ENCODE assay signal across 1 cellular context in genomic region chr12:47190271-47190750, GRCh38.
TF ChIP-seq lines count a peak whose summit lies in the region.

No MANE protein-coding gene starts in this region.

TF ChIP-seq in GM12878, 131 proteins besides CTCF, POLR2A, EP300 and RAD21 (continued from another document):
- no peak for TF ChIP-seq ATF3 (IDR thresholded peaks at IDR 0.05; ENCODE audit: borderline replicate concordance, extremely low read depth, low read depth, low read length)
